ENCODE assay signal across 14 cellular contexts in genomic region chr19:38562096-38562495, GRCh38. TPM values are rescaled to one million over a fixed set of nuclear protein-coding genes. Genes with fewer than 3 reads are reported as not detected.
A peak's percentile ranks its signal among the peaks of the same experiment; 100 is the strongest.
DNase-seq lines count a peak whose midpoint lies in the region; ATAC-seq, FAIRE-seq and TF ChIP-seq lines count a peak whose summit lies in the region.
"Had no signal": no experiment of that assay in that cellular context is flagged by ENCODE, and none has a peak within 500 bp of the region (broad histone marks: within the 10 kb centered on the region; RNA-seq: fewer than 3 reads in every experiment).

No MANE protein-coding gene starts in this region.

- intact Hi-C loops in activated B cell treated with CpG ODN at 0.5 μM for 24 hours (cut with micrococcal nuclease) (no loop called here), lower lobe of right lung (cut with DNase I) (no loop called here)

- H3K27me3 ChIP-seq in CD4-positive, CD25-positive, alpha-beta regulatory T cell (ENCODE audit: control insufficient read depth, insufficient read depth, low read length), result no peaks in the 10 kb centered on the region
- peaks cover 20% of the 10 kb centered on the region for H3K27me3 ChIP-seq in lower lobe of right lung (ENCODE audit: low read depth)

- no peak for TF ChIP-seq EP300 in A549 (IDR thresholded peaks at IDR 0.05)

- H3K9me3 Mint-ChIP-seq in CD4-positive, CD25-positive, alpha-beta regulatory T cell, result peaks cover 0 to 2% (median 0%) of the 10 kb centered on the region in 7 donors
- no peaks in the 10 kb centered on the region for H3K9me3 Mint-ChIP-seq in activated B cell treated with CpG ODN at 0.5 μM for 24 hours
- H3K9me3 Mint-ChIP-seq in activated naive CD4-positive, alpha-beta T cell treated with anti-CD3 and anti-CD28 coated beads, Interleukin-2, amount 10 ng/mL, durations not matched to agents 7 days and 5 days, result no peaks in the 10 kb centered on the region

- 46% methylated on average over 6 of the region's 6 CpGs for WGBS in A549 (ENCODE audit: missing lambda C conversion rate)

- no peak overlapping the region for H3K4me3 ChIP-seq in A549
- no peak overlapping the region for H3K4me3 ChIP-seq in CD4-positive, CD25-positive, alpha-beta regulatory T cell (ENCODE audit: low read depth, low read length)
- H3K4me3 ChIP-seq in lower lobe of right lung, result no peak overlapping the region
- H3K4me3 ChIP-seq: SJSA1 had no signal

- CTCF ChIA-PET in A549 (lab: Yijun Ruan, JAX) (interaction anchor here (0.6 to 5.0 kb wide), 6 partner anchors 9 to 389 kb away, joined by 3 to 31 read pairs (median 4); no protein-coding TSS in a partner anchor), activated B cell treated with CpG ODN at 0.5 μM for 24 hours (lab: Charles Lee) (interaction anchor here (1.1 kb wide), 1 partner anchor 18 kb away, joined by 3 read pairs; no protein-coding TSS in a partner anchor)
- CTCF ChIA-PET in activated naive CD4-positive, alpha-beta T cell treated with anti-CD3 and anti-CD28 coated beads, Interleukin-2, amount 10 ng/mL, durations not matched to agents 7 days and 5 days (lab: Charles Lee), result no interaction called here

- FAIRE-seq in A549 (lab: Jason Lieb, UNC), result no peak

- TF ChIP-seq RAD21 in A549 (conservative IDR thresholded peaks at IDR 0.05 in 1 of 2, IDR thresholded peaks at IDR 0.05 in 1 of 2), result no peak

- TF ChIP-seq CTCF in A549 (IDR thresholded peaks at IDR 0.05) (no peak), activated B cell treated with CpG ODN at 0.5 μM for 24 hours (IDR thresholded peaks at IDR 0.05) (no peak), lower lobe of right lung (IDR thresholded peaks at IDR 0.05) (no peak)

- TF ChIP-seq POLR2A in A549 (IDR thresholded peaks at IDR 0.05; ENCODE audit: low read length), result no peak

- H3K27ac Mint-ChIP-seq in CD4-positive, CD25-positive, alpha-beta regulatory T cell, result peak overlapping the region in 2 of 3 donors; percentile 21 to 59
- peak overlapping the region; percentile 36 for H3K27ac Mint-ChIP-seq in activated B cell treated with CpG ODN at 0.5 μM for 24 hours
- no peak overlapping the region for H3K27ac Mint-ChIP-seq in activated naive CD4-positive, alpha-beta T cell treated with anti-CD3 and anti-CD28 coated beads, Interleukin-2, amount 10 ng/mL, durations not matched to agents 7 days and 5 days

- H3K4me1 ChIP-seq in A549 (0 out of 3 replicates have a peak, but pooled peaks cover 3% of the 10 kb centered on the region), lower lobe of right lung (peaks cover 4% of the 10 kb centered on the region)
- peaks cover 41% of the 10 kb centered on the region for H3K4me1 ChIP-seq in CD4-positive, CD25-positive, alpha-beta regulatory T cell (ENCODE audit: control insufficient read depth, insufficient read depth, low read length, poor library complexity, severe bottlenecking)
- H3K4me1 ChIP-seq: SJSA1 had no signal

- no peak overlapping the region for H3K4me2 ChIP-seq in A549

- peaks cover 11 to 52% (median 31%) of the 10 kb centered on the region in 4 donors for H3K4me1 Mint-ChIP-seq in CD4-positive, CD25-positive, alpha-beta regulatory T cell
- H3K4me1 Mint-ChIP-seq in activated B cell treated with CpG ODN at 0.5 μM for 24 hours, result peaks cover 49% of the 10 kb centered on the region
- H3K4me1 Mint-ChIP-seq in activated naive CD4-positive, alpha-beta T cell treated with anti-CD3 and anti-CD28 coated beads, Interleukin-2, amount 10 ng/mL, durations not matched to agents 7 days and 5 days, result peaks cover 44% of the 10 kb centered on the region

- H3K27ac ChIP-seq in A549 (no peak overlapping the region), lower lobe of right lung (no peak overlapping the region)
- H3K27ac ChIP-seq in CD4-positive, CD25-positive, alpha-beta regulatory T cell (ENCODE audit: insufficient read depth, low read length, poor library complexity, severe bottlenecking), result no peak overlapping the region
- H3K27ac ChIP-seq: SJSA1 had no signal

- ATAC-seq in A549 (peak; percentile 19 to 30; a peak in 4 of 6 replicates), activated B cell treated with CpG ODN at 0.5 μM for 24 hours (ENCODE audit: low read depth) (no peak), lower lobe of right lung (no peak), GM18861 (IDR thresholded peaks at IDR 0.05; ENCODE audit: unreplicated experiment) (no peak), HG02938 (IDR thresholded peaks at IDR 0.05; ENCODE audit: unreplicated experiment) (no peak)
- no peak for ATAC-seq in CD4-positive, CD25-positive, alpha-beta regulatory T cell (ENCODE audit: low read depth in 2 of 2)

- H3K9me3 ChIP-seq in A549, result no peaks in the 10 kb centered on the region
- no peaks in the 10 kb centered on the region for H3K9me3 ChIP-seq in CD4-positive, CD25-positive, alpha-beta regulatory T cell (ENCODE audit: control insufficient read depth in 2 of 2, low read length in 2 of 2)
- H3K9me3 ChIP-seq in lower lobe of right lung, result no peaks in the 10 kb centered on the region
- H3K9me3 ChIP-seq: SJSA1 had no signal

- no peaks in the 10 kb centered on the region for H3K36me3 ChIP-seq in CD4-positive, CD25-positive, alpha-beta regulatory T cell (ENCODE audit: control insufficient read depth, insufficient read depth, low read length)
- no peaks in the 10 kb centered on the region for H3K36me3 ChIP-seq in lower lobe of right lung
- H3K36me3 ChIP-seq: SJSA1 had no signal

- no peaks in the 10 kb centered on the region for H3K36me3 Mint-ChIP-seq in CD4-positive, CD25-positive, alpha-beta regulatory T cell
- no peaks in the 10 kb centered on the region for H3K36me3 Mint-ChIP-seq in activated B cell treated with CpG ODN at 0.5 μM for 24 hours (ENCODE audit: low read depth)
- no peaks in the 10 kb centered on the region for H3K36me3 Mint-ChIP-seq in activated naive CD4-positive, alpha-beta T cell treated with anti-CD3 and anti-CD28 coated beads, Interleukin-2, amount 10 ng/mL, durations not matched to agents 7 days and 5 days

- POLR2A ChIA-PET in A549 (lab: Yijun Ruan, JAX), result no interaction called here
- POLR2A ChIA-PET in activated B cell treated with CpG ODN at 0.5 μM for 24 hours (lab: Charles Lee), result interaction anchor here (0.6 to 2.1 kb wide), 2 partner anchors 22 to 38 kb away, joined by 5 to 7 read pairs; no protein-coding TSS in a partner anchor

- H3K27me3 Mint-ChIP-seq in CD4-positive, CD25-positive, alpha-beta regulatory T cell, result peaks cover 9% of the 10 kb centered on the region
- peaks cover 10% of the 10 kb centered on the region for H3K27me3 Mint-ChIP-seq in activated B cell treated with CpG ODN at 0.5 μM for 24 hours
- peaks cover 58% of the 10 kb centered on the region for H3K27me3 Mint-ChIP-seq in activated naive CD4-positive, alpha-beta T cell treated with anti-CD3 and anti-CD28 coated beads, Interleukin-2, amount 10 ng/mL, durations not matched to agents 7 days and 5 days

- H3K4me3 Mint-ChIP-seq in CD4-positive, CD25-positive, alpha-beta regulatory T cell, result peak overlapping the region in 2 of 4 donors; percentile 24 to 25
- H3K4me3 Mint-ChIP-seq in activated B cell treated with CpG ODN at 0.5 μM for 24 hours, result peak overlapping the region; percentile 29
- H3K4me3 Mint-ChIP-seq in activated naive CD4-positive, alpha-beta T cell treated with anti-CD3 and anti-CD28 coated beads, Interleukin-2, amount 10 ng/mL, durations not matched to agents 7 days and 5 days, result no peak overlapping the region

- no peak for DNase-seq in A549 (ENCODE audit: low read depth in 1 of 2, low spot score in 1 of 2)
- DNase-seq in CD4-positive, CD25-positive, alpha-beta regulatory T cell, result no peak
- no peak for DNase-seq in activated B cell treated with CpG ODN at 0.5 μM for 24 hours
- DNase-seq in lower lobe of right lung, result peak; percentile 28
- DNase-seq in activated naive CD4-positive, alpha-beta T cell treated with anti-CD3 and anti-CD28 coated beads, Interleukin-2, amount 10 ng/mL, durations not matched to agents 7 days and 5 days, result no peak
- no peak for DNase-seq in NCI-H1092 treated with DMSO at 0.1 percent for 48 hours (lab: John Stamatoyannopoulos, UW)
- DNase-seq: NCI-H146; NCI-H2081 treated with DMSO at 0.1 percent for 48 hours; NCI-H345; NCI-H69; NK-92 treated with Interleukin-12 subunit alpha and Interleukin-12 subunit beta, amount 100 ng/mL, for 24 hours had no signal

TF ChIP-seq in A549, 52 proteins besides CTCF, POLR2A, EP300 and RAD21 (continues in another document):
- TF ChIP-seq, protein P1, sequence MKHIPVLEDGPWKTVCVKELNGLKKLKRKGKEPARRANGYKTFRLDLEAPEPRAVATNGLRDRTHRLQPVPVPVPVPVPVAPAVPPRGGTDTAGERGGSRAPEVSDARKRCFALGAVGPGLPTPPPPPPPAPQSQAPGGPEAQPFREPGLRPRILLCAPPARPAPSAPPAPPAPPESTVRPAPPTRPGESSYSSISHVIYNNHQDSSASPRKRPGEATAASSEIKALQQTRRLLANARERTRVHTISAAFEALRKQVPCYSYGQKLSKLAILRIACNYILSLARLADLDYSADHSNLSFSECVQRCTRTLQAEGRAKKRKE (CRISPR knock-in tag; IDR thresholded peaks at IDR 0.05; ENCODE audit: low read depth), result no peak
- TF ChIP-seq NPAS2 (CRISPR knock-in tag; IDR thresholded peaks at IDR 0.05; ENCODE audit: borderline replicate concordance), result no peak
- no peak for TF ChIP-seq EHMT2 (IDR thresholded peaks at IDR 0.05; ENCODE audit: low read depth)
- no peak for TF ChIP-seq RFX5 (IDR thresholded peaks at IDR 0.05)
- no peak for TF ChIP-seq FOXS1 (CRISPR knock-in tag; IDR thresholded peaks at IDR 0.05)
- no peak for TF ChIP-seq CHD2 (IDR thresholded peaks at IDR 0.05; ENCODE audit: low read length, partially characterized antibody)
- TF ChIP-seq ZC3H11A (IDR thresholded peaks at IDR 0.05), result no peak
- no peak for TF ChIP-seq PHF8 (IDR thresholded peaks at IDR 0.05; ENCODE audit: borderline replicate concordance, low read depth)

RNA-seq across cellular contexts. Expression of gene MAP4K1, which starts 55.7 kb away (rescaled TPM):
- polyA plus RNA-seq in A549 (2011; rRNA removed), result 0.78 and 1.2 TPM in 2 replicates
- polyA plus RNA-seq in A549 (2012; cell fraction: cytosol; rRNA removed), result 1.4 TPM in 2 replicates
- polyA plus RNA-seq in A549 (2012; cell fraction: nucleus; rRNA removed), result 7.0 and 8.1 TPM in 2 replicates
- polyA plus RNA-seq in A549 (2017; fragmentation: RNase III; extraction: RNeasy Plus Mini Kit Qiagen cat#74134 plus additional on column Dnase treatment), result 1.3 to 2.6 TPM (median 2.1 TPM) in 3 replicates
- polyA minus RNA-seq in A549 (2011; rRNA and poly(A)+ RNA removed), result 0.33 and 0.44 TPM in 2 replicates
- 310 TPM for total RNA-seq in CD4-positive, CD25-positive, alpha-beta regulatory T cell
- polyA plus RNA-seq in CD4-positive, CD25-positive, alpha-beta regulatory T cell, result 100 to 1,000 TPM; 117 to 164 (median 140) TPM
- 379 and 388 TPM in 2 replicates for total RNA-seq in activated B cell treated with CpG ODN at 0.5 μM for 24 hours
- 11.4 TPM for total RNA-seq in lower lobe of right lung
- total RNA-seq: SJSA1 had no signal

RNA-seq across cellular contexts. Expression of gene EIF3K, which starts 56.9 kb away (rescaled TPM):
- polyA plus RNA-seq in A549 (2011; rRNA removed) (419 and 491 TPM in 2 replicates), A549 (2017; fragmentation: RNase III; extraction: RNeasy Plus Mini Kit Qiagen cat#74134 plus additional on column Dnase treatment) (910 to 1,057 TPM (median 937 TPM) in 3 replicates)
- 1,849 and 2,120 TPM in 2 replicates for polyA plus RNA-seq in A549 (2012; cell fraction: cytosol; rRNA removed)
- 1,703 and 2,003 TPM in 2 replicates for polyA plus RNA-seq in A549 (2012; cell fraction: nucleus; rRNA removed)
- polyA minus RNA-seq in A549 (2011; rRNA and poly(A)+ RNA removed), result 774 and 844 TPM in 2 replicates
- 319 TPM for total RNA-seq in CD4-positive, CD25-positive, alpha-beta regulatory T cell
- polyA plus RNA-seq in CD4-positive, CD25-positive, alpha-beta regulatory T cell, result 100 to 1,000 TPM; 429 to 508 (median 476) TPM
- total RNA-seq in activated B cell treated with CpG ODN at 0.5 μM for 24 hours (344 and 385 TPM in 2 replicates), lower lobe of right lung (229 TPM)

Comparison
In these comparisons a context has a peak if more than half of its experiments do, and no peak if none do; other contexts are left out.
1. ATAC-seq: peak in A549 (2 of 2); none in CD4-positive, CD25-positive, alpha-beta regulatory T cell (0 of 2), activated B cell treated with CpG ODN at 0.5 μM for 24 hours (single experiment), lower lobe of right lung (0 of 2), GM18861 (single experiment) and HG02938 (single experiment).
2. RNA of gene MAP4K1, which starts 55.7 kb away (total RNA-seq): 379 to 388 TPM in activated B cell treated with CpG ODN at 0.5 μM for 24 hours and 310 TPM in CD4-positive, CD25-positive, alpha-beta regulatory T cell (single experiment); 11.4 TPM in lower lobe of right lung (single experiment); every median in the first group is over 10 times any median in the second.